Comparison of ENCODE assay signal across 1 cellular context in genomic region chr19:54523403-54523802, GRCh38.
A peak's percentile ranks its signal among the peaks of the same experiment; 100 is the strongest.
TF ChIP-seq lines count a peak whose summit lies in the region.

No MANE protein-coding gene starts in this region.

TF ChIP-seq in GM12878, 131 proteins besides CTCF, POLR2A, EP300 and RAD21:
- peak; percentile 66 for TF ChIP-seq ATF7 (IDR thresholded peaks at IDR 0.05; ENCODE audit: low read depth)
- TF ChIP-seq EED (IDR thresholded peaks at IDR 0.05; ENCODE audit: low read depth): peak; percentile 81
- TF ChIP-seq ELK1 (IDR thresholded peaks at IDR 0.05; ENCODE audit: low read depth, low read length): no peak
- TF ChIP-seq ATF2 (IDR thresholded peaks at IDR 0.05; ENCODE audit: low read length): peak; percentile 62; the same call in 1 of the 2 replicates
- 0 out of 2 replicates have a peak, but pooled peaks have one; percentile 17 for TF ChIP-seq CREB1 (IDR thresholded peaks at IDR 0.05; ENCODE audit: low read depth)
- no peak for TF ChIP-seq PRDM15 (CRISPR knock-in tag; IDR thresholded peaks at IDR 0.05)
- peak; percentile 50; the same call in 1 of the 2 replicates for TF ChIP-seq CREM (IDR thresholded peaks at IDR 0.05; ENCODE audit: low read depth)
- peak; percentile 27; the same call in 1 of the 2 replicates for TF ChIP-seq JUNB (IDR thresholded peaks at IDR 0.05)
- peak; percentile 74 for TF ChIP-seq RUNX3 (IDR thresholded peaks at IDR 0.05; ENCODE audit: low read length)
- peak; percentile 35 to 58; a peak in 3 of 4 replicates for TF ChIP-seq IKZF2 (IDR thresholded peaks at IDR 0.05)
- no peak for TF ChIP-seq MEF2A (IDR thresholded peaks at IDR 0.05; ENCODE audit: insufficient read depth, low read depth, low read length)
- peak in 1 of 2 experiments; percentile 81; a peak in 2 of 4 replicates for TF ChIP-seq ETV6 (conservative IDR thresholded peaks at IDR 0.05 in 1 of 2, IDR thresholded peaks at IDR 0.05 in 1 of 2; ENCODE audit: borderline replicate concordance in 1 of 2, low read depth in 1 of 2)
- TF ChIP-seq BHLHE40 (IDR thresholded peaks at IDR 0.05; ENCODE audit: borderline replicate concordance in 1 of 2, low read depth in 2 of 2, low read length in 1 of 2): 0 out of 4 replicates have a peak, but pooled peaks of 1 of the 2 experiments have one; percentile 29
- TF ChIP-seq NFIC (IDR thresholded peaks at IDR 0.05; ENCODE audit: low read depth, low read length): peak; percentile 29; the same call in 1 of the 2 replicates
TF ChIP-seq in GM12878: peak in this region for 11.
